In the genomic region with DNA sequence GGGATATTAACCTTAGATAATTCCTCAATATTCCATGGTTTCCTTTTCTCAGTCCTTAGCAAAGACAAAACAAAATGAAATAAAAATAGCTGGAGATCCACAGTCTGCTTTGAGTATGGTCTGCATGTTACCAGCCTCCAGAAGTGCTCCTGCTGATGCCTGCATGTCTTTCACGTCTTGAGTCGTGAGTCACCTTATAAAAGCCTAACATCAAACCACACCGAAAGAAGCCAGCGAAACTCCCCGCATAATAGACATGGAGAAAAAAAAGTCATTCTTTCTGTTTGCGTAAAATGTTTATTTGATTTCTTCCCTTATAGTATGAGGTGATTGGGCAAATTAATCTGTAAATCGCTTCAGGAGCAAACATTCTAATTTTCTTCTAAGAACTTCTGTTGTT, we compare ENCODE assay signal across 21 cellular contexts.
DNase-seq lines count a peak whose midpoint lies in the region; ATAC-seq, FAIRE-seq and TF ChIP-seq lines count a peak whose summit lies in the region.
"Had no signal": no experiment of that assay in that cellular context is flagged by ENCODE, and none has a peak within 500 bp of the region (broad histone marks: within the 10 kb centered on the region; RNA-seq: fewer than 3 reads in every experiment).

No MANE protein-coding gene starts in this region.

- H3F3A ChIP-seq in SK-N-SH (replicated peaks; ENCODE audit: insufficient read depth), result no peaks in the 10 kb centered on the region

- TF ChIP-seq RAD21 in SK-N-SH (IDR thresholded peaks at IDR 0.05; ENCODE audit: low read length), result no peak

- DNase-seq in H54 (ENCODE audit: insufficient read length, low spot score) (no peak), SHP77 treated with DMSO at 0.1 percent for 48 hours (lab: John Stamatoyannopoulos, UW) (peak; percentile 5), fibroblast of the aortic adventitia (ENCODE audit: low read depth) (peak; percentile 2), progenitor cell of endocrine pancreas (ENCODE audit: low spot score, unreplicated experiment) (no peak), NCI-H446 (lab: John Stamatoyannopoulos, UW) (no peak), SK-N-SH (no peak)
- DNase-seq: activated naive CD4-positive, alpha-beta T cell treated with Interleukin-2 at 50 U/mL for 16 hours; activated T-cell treated with anti-CD3 and anti-CD28 coated beads for 4 hours; COR-L47; erythroblast; naive thymus-derived CD4-positive, alpha-beta T cell; NCI-H1417 treated with DMSO at 0.1 percent for 48 hours; stimulated activated CD4-positive, alpha-beta T cell treated with anti-CD3 and anti-CD28 coated beads, Interleukin-4, amount 100 ng/mL, for 4 hours; T-cell had no signal

- no peaks in the 10 kb centered on the region for H3K27me3 ChIP-seq in SK-N-SH (ENCODE audit: insufficient read depth)
- H3K27me3 ChIP-seq: gastroesophageal sphincter, vagina had no signal

- H2AFZ ChIP-seq in SK-N-SH (ENCODE audit: low read depth), result no peak overlapping the region

- no peak for TF ChIP-seq POLR2A in H54 (IDR thresholded peaks at IDR 0.05; ENCODE audit: low read depth, low read length)

- no peak overlapping the region for H3K27ac ChIP-seq in SK-N-SH (ENCODE audit: low read depth in 2 of 2, low read length in 1 of 2)
- H3K27ac ChIP-seq: gastroesophageal sphincter, prostate gland, vagina had no signal

- no peak overlapping the region for H3K4me2 ChIP-seq in SK-N-SH

- H3K79me2 ChIP-seq in SK-N-SH (ENCODE audit: insufficient read depth), result no peaks in the 10 kb centered on the region

- no peaks in the 10 kb centered on the region for H3K9me2 ChIP-seq in SK-N-SH

- H3K4me3 ChIP-seq in fibroblast of the aortic adventitia (ENCODE audit: low read depth, low read length) (no peak overlapping the region), SK-N-SH (ENCODE audit: low read depth in 2 of 2, low read length in 1 of 2) (no peak overlapping the region)
- H3K4me3 ChIP-seq: gastroesophageal sphincter, prostate gland, vagina had no signal

- H3K9me3 Mint-ChIP-seq in progenitor cell of endocrine pancreas (ENCODE audit: low read depth), result no peaks in the 10 kb centered on the region
- H3K9me3 Mint-ChIP-seq in stimulated activated memory B cell treated with anti-CD40 and anti-IgM and Interleukin-4, amounts not matched to agents 10 μg/mL and 1 μg/mL and 100 μg/mL, for 72 hours, result peaks cover 5% of the 10 kb centered on the region
- H3K9me3 Mint-ChIP-seq: dendritic cell treated with granulocyte-macrophage colony-stimulating factor and Interleukin-4, amounts not matched to agents 40 ng/mL and 50 ng/mL, for 4 days had no signal

- H4K20me1 ChIP-seq in SK-N-SH (ENCODE audit: insufficient read depth), result no peaks in the 10 kb centered on the region

- POLR2A ChIA-PET in SK-N-SH (lab: Yijun Ruan, JAX), result no interaction called here

- WGBS in SK-N-SH (ENCODE audit: low lambda C conversion rate), result 51% methylated on average over 7 of the region's 7 CpGs

- H3K36me3 Mint-ChIP-seq in progenitor cell of endocrine pancreas (ENCODE audit: insufficient read depth), result no peaks in the 10 kb centered on the region
- H3K36me3 Mint-ChIP-seq in stimulated activated memory B cell treated with anti-CD40 and anti-IgM and Interleukin-4, amounts not matched to agents 10 μg/mL and 1 μg/mL and 100 μg/mL, for 72 hours, result no peaks in the 10 kb centered on the region
- H3K36me3 Mint-ChIP-seq: T-cell had no signal

- no peaks in the 10 kb centered on the region for H3K36me3 ChIP-seq in SK-N-SH (replicated peaks in 1 of 2; ENCODE audit: control insufficient read depth in 1 of 2, insufficient read depth in 2 of 2, low read length in 1 of 2)
- H3K36me3 ChIP-seq: gastroesophageal sphincter, prostate gland, vagina had no signal

- ATAC-seq in stimulated activated memory B cell treated with anti-CD40 and anti-IgM and Interleukin-4, amounts not matched to agents 10 μg/mL and 1 μg/mL and 100 μg/mL, for 72 hours, result no peak
- ATAC-seq: gastroesophageal sphincter; naive thymus-derived CD4-positive, alpha-beta T cell; T-cell had no signal

- no peaks in the 10 kb centered on the region; a peak in 1 of 4 replicates for H3K4me1 ChIP-seq in SK-N-SH (ENCODE audit: control insufficient read depth in 1 of 2, insufficient read depth in 2 of 2, low read depth in 1 of 2, low read length in 1 of 2)
- H3K4me1 ChIP-seq: gastroesophageal sphincter, prostate gland, vagina had no signal

- no peaks in the 10 kb centered on the region for H3K9me3 ChIP-seq in SK-N-SH
- H3K9me3 ChIP-seq: gastroesophageal sphincter, prostate gland, vagina had no signal

- no peak overlapping the region for H3K9ac ChIP-seq in SK-N-SH

- TF ChIP-seq EP300 in SK-N-SH (IDR thresholded peaks at IDR 0.05; ENCODE audit: borderline replicate concordance in 1 of 2, low read depth in 1 of 2, low read length in 1 of 2), result no peak

- peak; percentile 96 for FAIRE-seq in H54 (lab: Jason Lieb, UNC)
- FAIRE-seq: G401.6, RCC 7860 had no signal

- H3K27me3 Mint-ChIP-seq in progenitor cell of endocrine pancreas, result no peaks in the 10 kb centered on the region
- no peaks in the 10 kb centered on the region for H3K27me3 Mint-ChIP-seq in stimulated activated memory B cell treated with anti-CD40 and anti-IgM and Interleukin-4, amounts not matched to agents 10 μg/mL and 1 μg/mL and 100 μg/mL, for 72 hours
- H3K27me3 Mint-ChIP-seq: dendritic cell treated with granulocyte-macrophage colony-stimulating factor and Interleukin-4, amounts not matched to agents 40 ng/mL and 50 ng/mL, for 4 days; naive thymus-derived CD4-positive, alpha-beta T cell; T-cell had no signal

- no peak overlapping the region for H3K4me3 Mint-ChIP-seq in progenitor cell of endocrine pancreas (ENCODE audit: low read depth)
- H3K4me3 Mint-ChIP-seq in stimulated activated memory B cell treated with anti-CD40 and anti-IgM and Interleukin-4, amounts not matched to agents 10 μg/mL and 1 μg/mL and 100 μg/mL, for 72 hours, result no peak overlapping the region
- H3K4me3 Mint-ChIP-seq: dendritic cell treated with granulocyte-macrophage colony-stimulating factor and Interleukin-4, amounts not matched to agents 40 ng/mL and 50 ng/mL, for 4 days; naive thymus-derived CD4-positive, alpha-beta T cell; T-cell had no signal

- H3K27ac Mint-ChIP-seq in progenitor cell of endocrine pancreas, result peak overlapping the region; percentile 0
- H3K27ac Mint-ChIP-seq in stimulated activated memory B cell treated with anti-CD40 and anti-IgM and Interleukin-4, amounts not matched to agents 10 μg/mL and 1 μg/mL and 100 μg/mL, for 72 hours, result no peak overlapping the region
- H3K27ac Mint-ChIP-seq: dendritic cell treated with granulocyte-macrophage colony-stimulating factor and Interleukin-4, amounts not matched to agents 40 ng/mL and 50 ng/mL, for 4 days; naive thymus-derived CD4-positive, alpha-beta T cell; T-cell had no signal

- CTCF ChIA-PET in SK-N-SH (lab: Yijun Ruan, JAX), result no interaction called here

- H3K4me1 Mint-ChIP-seq in progenitor cell of endocrine pancreas (ENCODE audit: low read depth), result peaks cover 2% of the 10 kb centered on the region
- no peaks in the 10 kb centered on the region for H3K4me1 Mint-ChIP-seq in stimulated activated memory B cell treated with anti-CD40 and anti-IgM and Interleukin-4, amounts not matched to agents 10 μg/mL and 1 μg/mL and 100 μg/mL, for 72 hours
- H3K4me1 Mint-ChIP-seq: naive thymus-derived CD4-positive, alpha-beta T cell; T-cell had no signal

- no peak for TF ChIP-seq CTCF in fibroblast of the aortic adventitia (IDR thresholded peaks at IDR 0.05; ENCODE audit: insufficient read depth, low read length)
- no peak for TF ChIP-seq CTCF in progenitor cell of endocrine pancreas (IDR thresholded peaks at IDR 0.05; ENCODE audit: unreplicated experiment)
- no peak for TF ChIP-seq CTCF in SK-N-SH (IDR thresholded peaks at IDR 0.05)

TF ChIP-seq in SK-N-SH, 30 proteins besides CTCF, POLR2A, EP300 and RAD21:
- TF ChIP-seq, protein P1, sequence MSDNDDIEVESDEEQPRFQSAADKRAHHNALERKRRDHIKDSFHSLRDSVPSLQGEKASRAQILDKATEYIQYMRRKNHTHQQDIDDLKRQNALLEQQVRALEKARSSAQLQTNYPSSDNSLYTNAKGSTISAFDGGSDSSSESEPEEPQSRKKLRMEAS (IDR thresholded peaks at IDR 0.05; ENCODE audit: low read depth), result no peak
- TF ChIP-seq NFIC (IDR thresholded peaks at IDR 0.05; ENCODE audit: borderline replicate concordance) (no peak), TEAD4 (IDR thresholded peaks at IDR 0.05; ENCODE audit: borderline replicate concordance, insufficient read depth) (no peak), TCF12 (IDR thresholded peaks at IDR 0.05) (no peak), JUND (IDR thresholded peaks at IDR 0.05) (no peak), CHD2 (IDR thresholded peaks at IDR 0.05; ENCODE audit: low read length, partially characterized antibody) (no peak), GATA2 (CRISPR knock-in tag; IDR thresholded peaks at IDR 0.05) (no peak), FOXM1 (IDR thresholded peaks at IDR 0.05; ENCODE audit: low read depth) (no peak), GABPA (IDR thresholded peaks at IDR 0.05; ENCODE audit: low read depth) (no peak), RFX5 (IDR thresholded peaks at IDR 0.05; ENCODE audit: low read length) (no peak), POLR2AphosphoS5 (IDR thresholded peaks at IDR 0.05; ENCODE audit: low read depth, low read length) (no peak), MEF2A (IDR thresholded peaks at IDR 0.05; ENCODE audit: borderline replicate concordance, low read depth) (no peak), ELF1 (IDR thresholded peaks at IDR 0.05) (no peak), RXRA (IDR thresholded peaks at IDR 0.05; ENCODE audit: borderline replicate concordance, low read depth) (no peak)
- TF ChIP-seq, protein P2, sequence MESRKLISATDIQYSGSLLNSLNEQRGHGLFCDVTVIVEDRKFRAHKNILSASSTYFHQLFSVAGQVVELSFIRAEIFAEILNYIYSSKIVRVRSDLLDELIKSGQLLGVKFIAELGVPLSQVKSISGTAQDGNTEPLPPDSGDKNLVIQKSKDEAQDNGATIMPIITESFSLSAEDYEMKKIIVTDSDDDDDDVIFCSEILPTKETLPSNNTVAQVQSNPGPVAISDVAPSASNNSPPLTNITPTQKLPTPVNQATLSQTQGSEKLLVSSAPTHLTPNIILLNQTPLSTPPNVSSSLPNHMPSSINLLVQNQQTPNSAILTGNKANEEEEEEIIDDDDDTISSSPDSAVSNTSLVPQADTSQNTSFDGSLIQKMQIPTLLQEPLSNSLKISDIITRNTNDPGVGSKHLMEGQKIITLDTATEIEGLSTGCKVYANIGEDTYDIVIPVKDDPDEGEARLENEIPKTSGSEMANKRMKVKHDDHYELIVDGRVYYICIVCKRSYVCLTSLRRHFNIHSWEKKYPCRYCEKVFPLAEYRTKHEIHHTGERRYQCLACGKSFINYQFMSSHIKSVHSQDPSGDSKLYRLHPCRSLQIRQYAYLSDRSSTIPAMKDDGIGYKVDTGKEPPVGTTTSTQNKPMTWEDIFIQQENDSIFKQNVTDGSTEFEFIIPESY (IDR thresholded peaks at IDR 0.05; ENCODE audit: borderline replicate concordance, low read depth), result no peak

Comparison
In these comparisons a context has a peak if more than half of its experiments do, and no peak if none do; other contexts are left out.
1. DNase-seq: peak in SHP77 treated with DMSO at 0.1 percent for 48 hours (single experiment) and fibroblast of the aortic adventitia (single experiment); none in H54 (single experiment), progenitor cell of endocrine pancreas (single experiment), NCI-H446 (0 of 2) and SK-N-SH (single experiment).